In the genomic region with DNA sequence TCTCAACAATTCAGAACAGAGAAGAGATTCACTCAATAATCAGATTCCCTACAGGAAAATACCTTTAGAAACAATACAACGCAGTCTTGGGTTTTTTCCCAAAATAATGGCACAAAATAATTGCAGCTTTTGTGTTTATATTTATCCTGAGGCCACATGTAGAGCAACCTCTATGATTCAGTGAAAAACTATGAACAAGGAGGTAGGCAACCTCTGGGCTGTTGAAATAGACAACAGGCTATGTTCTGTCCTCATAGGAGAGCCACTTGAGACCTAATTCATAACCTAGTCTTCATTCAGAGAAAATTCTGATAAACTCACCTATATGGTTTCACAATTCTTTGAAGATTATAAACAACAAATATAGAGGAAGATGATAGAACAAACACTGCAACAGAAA, we compare ENCODE assay signal across 36 cellular contexts.
"Had no signal": no experiment of that assay in that cellular context is flagged by ENCODE, and none has a peak within 500 bp of the region (broad histone marks: within the 10 kb centered on the region; RNA-seq: fewer than 3 reads in every experiment).

No MANE protein-coding gene starts in this region.

- H3K27me3 ChIP-seq: ascending aorta had no signal

- H3K4me3 Mint-ChIP-seq: activated B cell treated with CpG ODN at 0.5 μM for 24 hours; activated CD4-positive, alpha-beta memory T cell treated with anti-CD3 and anti-CD28 coated beads, Interleukin-2, amount 10 ng/mL, durations not matched to agents 7 days and 5 days; activated CD8-positive, alpha-beta memory T cell treated with anti-CD3 and anti-CD28 coated beads, Interleukin-2, amount 10 ng/mL, durations not matched to agents 7 days and 5 days; activated naive CD4-positive, alpha-beta T cell treated with anti-CD3 and anti-CD28 coated beads, Interleukin-2, amount 10 ng/mL, durations not matched to agents 7 days and 5 days; activated naive CD8-positive, alpha-beta T cell had no signal

- H3K27ac Mint-ChIP-seq: activated B cell treated with CpG ODN at 0.5 μM for 24 hours; activated CD4-positive, alpha-beta memory T cell treated with anti-CD3 and anti-CD28 coated beads, Interleukin-2, amount 10 ng/mL, durations not matched to agents 7 days and 5 days; activated CD8-positive, alpha-beta memory T cell treated with anti-CD3 and anti-CD28 coated beads, Interleukin-2, amount 10 ng/mL, durations not matched to agents 7 days and 5 days; activated naive CD4-positive, alpha-beta T cell treated with anti-CD3 and anti-CD28 coated beads, Interleukin-2, amount 10 ng/mL, durations not matched to agents 7 days and 5 days; activated naive CD8-positive, alpha-beta T cell had no signal

- H3K4me1 ChIP-seq: ascending aorta had no signal

- H3K9me3 ChIP-seq: ascending aorta had no signal

- H3K36me3 ChIP-seq: ascending aorta had no signal

- H3K4me3 ChIP-seq: ascending aorta, PC-9 had no signal

- H3K9me3 Mint-ChIP-seq: activated naive CD4-positive, alpha-beta T cell treated with anti-CD3 and anti-CD28 coated beads, Interleukin-2, amount 10 ng/mL, durations not matched to agents 7 days and 5 days had no signal

- ATAC-seq: activated CD8-positive, alpha-beta memory T cell treated with anti-CD3 and anti-CD28 coated beads, Interleukin-2, amount 10 ng/mL, durations not matched to agents 7 days and 5 days; Right ventricle myocardium inferior had no signal

- H3K4me1 Mint-ChIP-seq: activated B cell treated with CpG ODN at 0.5 μM for 24 hours; activated CD4-positive, alpha-beta memory T cell treated with anti-CD3 and anti-CD28 coated beads, Interleukin-2, amount 10 ng/mL, durations not matched to agents 7 days and 5 days; activated CD8-positive, alpha-beta memory T cell treated with anti-CD3 and anti-CD28 coated beads, Interleukin-2, amount 10 ng/mL, durations not matched to agents 7 days and 5 days; activated naive CD4-positive, alpha-beta T cell treated with anti-CD3 and anti-CD28 coated beads, Interleukin-2, amount 10 ng/mL, durations not matched to agents 7 days and 5 days had no signal

- FAIRE-seq: RCC 7860 had no signal

- H3K27ac ChIP-seq: ascending aorta, KMS-11, PC-9, RWPE1, VCaP had no signal

- DNase-seq: activated B cell treated with CpG ODN at 0.5 μM for 24 hours; activated CD4-positive, alpha-beta memory T cell treated with anti-CD3 and anti-CD28 coated beads, Interleukin-2, amount 10 ng/mL, durations not matched to agents 7 days and 5 days; activated CD4-positive, alpha-beta T cell treated with anti-CD3 and anti-CD28 coated beads for 4 hours; activated CD4-positive, alpha-beta T cell treated with anti-CD3 and anti-CD28 coated beads, Interleukin-2, amount 50 U/mL, for 1 hour; activated CD4-positive, CD25-positive, alpha-beta regulatory T cell treated with anti-CD3 and anti-CD28 coated beads, Interleukin-2, amount 50 U/mL, for 72 hours; activated CD8-positive, alpha-beta memory T cell treated with anti-CD3 and anti-CD28 coated beads for 24 hours; activated CD8-positive, alpha-beta memory T cell treated with anti-CD3 and anti-CD28 coated beads, Interleukin-2, amount 10 ng/mL, durations not matched to agents 7 days and 5 days; activated CD8-positive, alpha-beta memory T cell treated with anti-CD3 and anti-CD28 coated beads, Interleukin-2, amount 50 U/mL, for 48 hours; activated effector memory CD4-positive, alpha-beta T cell treated with Interleukin-2 at 50 U/mL for 16 hours; activated naive CD4-positive, alpha-beta T cell treated with anti-CD3 and anti-CD28 coated beads, Interleukin-2, amount 10 ng/mL, durations not matched to agents 7 days and 5 days; activated T-cell treated with anti-CD3 and anti-CD28 coated beads, Interleukin-2, amount 50 U/mL, for 48 hours; amygdala; caudate nucleus; cerebellar nuclear complex; NCI-H1105; NCI-H1417 treated with DMSO at 0.1 percent for 48 hours; NCI-H1694; NCI-H1930; NCI-H2081 treated with DMSO at 0.1 percent for 48 hours; NCI-H345; NCI-H510A; NCI-H526; NCI-H748 treated with DMSO at 0.1 percent for 48 hours; NK-92 treated with Interleukin-12 subunit alpha and Interleukin-12 subunit beta, amount 100 ng/mL, for 24 hours; PC-9; SW 1271; T-helper 1 cell; T-helper 2 cell; T-helper 9 cell had no signal

- H3K27me3 Mint-ChIP-seq: activated B cell treated with CpG ODN at 0.5 μM for 24 hours; activated CD4-positive, alpha-beta memory T cell treated with anti-CD3 and anti-CD28 coated beads, Interleukin-2, amount 10 ng/mL, durations not matched to agents 7 days and 5 days; activated CD8-positive, alpha-beta memory T cell treated with anti-CD3 and anti-CD28 coated beads, Interleukin-2, amount 10 ng/mL, durations not matched to agents 7 days and 5 days; activated naive CD4-positive, alpha-beta T cell treated with anti-CD3 and anti-CD28 coated beads, Interleukin-2, amount 10 ng/mL, durations not matched to agents 7 days and 5 days; activated naive CD8-positive, alpha-beta T cell had no signal
